ENCODE assay signal across 25 cellular contexts in genomic region chr1:210170220-210170619, GRCh38.
DNase-seq lines count a peak whose midpoint lies in the region; ATAC-seq, FAIRE-seq and TF ChIP-seq lines count a peak whose summit lies in the region.
"Had no signal": no experiment of that assay in that cellular context is flagged by ENCODE, and none has a peak within 500 bp of the region (broad histone marks: within the 10 kb centered on the region; RNA-seq: fewer than 3 reads in every experiment).

No MANE protein-coding gene starts in this region.

- H4K20me1 ChIP-seq in HepG2 (ENCODE audit: insufficient read depth, low read length) (no peaks in the 10 kb centered on the region), IMR-90 (ENCODE audit: insufficient read depth, low read length) (no peaks in the 10 kb centered on the region; the same call in 1 of the 2 replicates), endothelial cell of umbilical vein (replicated peaks; ENCODE audit: control insufficient read depth, extremely low read depth, insufficient read depth, low read length) (no peaks in the 10 kb centered on the region)
- H4K20me1 ChIP-seq: BLaER1 had no signal

- FAIRE-seq in HepG2 (lab: Jason Lieb, UNC) (no peak), endothelial cell of umbilical vein (lab: Jason Lieb, UNC) (peak; percentile 35), small intestine (lab: Jason Lieb, UNC) (peak; percentile 19)
- FAIRE-seq: GM12878 had no signal

- H2BK120ac ChIP-seq in IMR-90 (ENCODE audit: low read depth, low read length): no peak overlapping the region

- no peak overlapping the region for H2BK5ac ChIP-seq in IMR-90 (ENCODE audit: low read depth, low read length, poor library complexity, severe bottlenecking)

- no peak overlapping the region for H4K5ac ChIP-seq in IMR-90 (ENCODE audit: low read depth, low read length)

- no peak overlapping the region for H2BK15ac ChIP-seq in IMR-90 (ENCODE audit: low read depth, low read length)

- no peak overlapping the region for H3K27ac ChIP-seq in HepG2 (ENCODE audit: extremely low read length, insufficient read depth, low read length)
- no peak overlapping the region for H3K27ac ChIP-seq in right lobe of liver
- no peak overlapping the region for H3K27ac ChIP-seq in IMR-90 (ENCODE audit: insufficient read depth, low read length)
- no peak overlapping the region for H3K27ac ChIP-seq in endothelial cell of umbilical vein (ENCODE audit: insufficient read depth, low read depth, low read length)
- H3K27ac ChIP-seq in small intestine (ENCODE audit: low read depth in 1 of 2, low read length in 1 of 2): no peak overlapping the region
- H3K27ac ChIP-seq: 22Rv1, BLaER1 had no signal

- no peak overlapping the region for H2AK5ac ChIP-seq in IMR-90 (ENCODE audit: low read depth, low read length)

- CTCF ChIA-PET in HepG2 (lab: Yijun Ruan, JAX; ENCODE audit: low intra/inter-chr PET ratio, low total read pairs) (no interaction called here), IMR-90 (lab: Yijun Ruan, JAX) (no interaction called here), endothelial cell of umbilical vein (lab: Charles Lee) (no interaction called here)

- DNase-seq in HepG2 (ENCODE audit: low spot score) (no peak), right lobe of liver (no peak), IMR-90 (no peak), endothelial cell of umbilical vein (ENCODE audit: low read depth, low spot score) (no peak), small intestine (no peak), SHP77 treated with DMSO at 0.1 percent for 48 hours (lab: John Stamatoyannopoulos, UW) (no peak), posterior vena cava (ENCODE audit: low spot score) (no peak)
- DNase-seq in stimulated activated CD4-positive, alpha-beta T cell treated with anti-CD3 and anti-CD28 coated beads, Interleukin-4, amount 100 ng/mL, for 4 hours: no peak
- DNase-seq: ACHN; BE2C; C1 segment of cervical spinal cord; CD4-positive, alpha-beta memory T cell; CD4-positive, CD25-positive, alpha-beta regulatory T cell; CD8-positive, alpha-beta memory T cell; COR-L47; DMS 273 treated with DMSO at 0.1 percent for 48 hours; DMS153; DMS53; DMS79; DND-41; EL; GDM1 had no signal

- H3K4ac ChIP-seq in IMR-90 (ENCODE audit: low read depth, low read length): no peak overlapping the region

- no peak overlapping the region for H4K91ac ChIP-seq in IMR-90 (ENCODE audit: insufficient read depth, low read depth, low read length)

- H3K14ac ChIP-seq in IMR-90 (replicated peaks; ENCODE audit: low read depth, low read length): no peak overlapping the region

- intact Hi-C loops in HepG2 (cut with micrococcal nuclease; ENCODE audit: unreplicated experiment) (no loop called here), right lobe of liver (cut with DNase I) (no loop called here), IMR-90 (cut with micrococcal nuclease) (no loop called here), endothelial cell of umbilical vein (cut with micrococcal nuclease) (no loop called here), posterior vena cava (cut with DNase I) (no loop called here)

- POLR2A ChIA-PET in HepG2 (lab: Yijun Ruan, JAX) (no interaction called here), IMR-90 (lab: Charles Lee; ENCODE audit: unreplicated experiment) (no interaction called here), endothelial cell of umbilical vein (lab: Charles Lee) (no interaction called here)

- TF ChIP-seq RAD21 in HepG2 (CRISPR knock-in tag; IDR thresholded peaks at IDR 0.05): no peak
- no peak for TF ChIP-seq RAD21 in IMR-90 (IDR thresholded peaks at IDR 0.05; ENCODE audit: low read length)

- H2BK20ac ChIP-seq in IMR-90 (ENCODE audit: low read depth, low read length): no peak overlapping the region

- H3K79me1 ChIP-seq in IMR-90 (ENCODE audit: low read depth in 1 of 2, low read length in 2 of 2): no peaks in the 10 kb centered on the region

- TF ChIP-seq CTCF in HepG2 (CRISPR knock-in tag; IDR thresholded peaks at IDR 0.05) (no peak), right lobe of liver (IDR thresholded peaks at IDR 0.05) (no peak), IMR-90 (conservative IDR thresholded peaks at IDR 0.05; ENCODE audit: low read depth, low read length) (no peak), endothelial cell of umbilical vein (IDR thresholded peaks at IDR 0.05; ENCODE audit: extremely low read depth in 1 of 2, insufficient read depth in 1 of 2, low read depth in 1 of 2, low read length in 2 of 2) (no peak)

- no peak overlapping the region for H2AFZ ChIP-seq in HepG2 (ENCODE audit: low read length)
- no peak overlapping the region for H2AFZ ChIP-seq in IMR-90 (replicated peaks; ENCODE audit: low read length, poor library complexity)
- H2AFZ ChIP-seq in endothelial cell of umbilical vein (ENCODE audit: low read depth, low read length): no peak overlapping the region

- H3K4me2 ChIP-seq in HepG2 (ENCODE audit: low read depth, low read length) (no peak overlapping the region), IMR-90 (ENCODE audit: low read depth, low read length) (no peak overlapping the region), endothelial cell of umbilical vein (ENCODE audit: insufficient read depth, low read length) (no peak overlapping the region)
- H3K4me2 ChIP-seq: BLaER1 had no signal

- ATAC-seq in HepG2 (no peak), right lobe of liver (no peak), IMR-90 (ENCODE audit: low read depth) (no peak)
- ATAC-seq: GM12878 had no signal

- H3K9me3 ChIP-seq in HepG2 (ENCODE audit: low read length): no peaks in the 10 kb centered on the region
- H3K9me3 ChIP-seq in right lobe of liver: no peaks in the 10 kb centered on the region
- no peaks in the 10 kb centered on the region for H3K9me3 ChIP-seq in IMR-90 (ENCODE audit: control insufficient read depth, insufficient read depth, low read length)
- no peaks in the 10 kb centered on the region for H3K9me3 ChIP-seq in endothelial cell of umbilical vein (replicated peaks; ENCODE audit: control insufficient read depth, insufficient read depth, low read length)
- H3K9me3 ChIP-seq in small intestine (ENCODE audit: control insufficient read depth, low read depth): no peaks in the 10 kb centered on the region
- H3K9me3 ChIP-seq: BE2C, BLaER1 had no signal

- H4K8ac ChIP-seq in IMR-90 (ENCODE audit: low read depth in 2 of 2, low read length in 2 of 2): no peak overlapping the region

- no peak overlapping the region for H3K18ac ChIP-seq in IMR-90 (ENCODE audit: low read depth, low read length)

- H3K9ac ChIP-seq in HepG2 (ENCODE audit: insufficient read depth, low read depth, low read length) (no peak overlapping the region), IMR-90 (ENCODE audit: low read depth, low read length) (no peak overlapping the region), endothelial cell of umbilical vein (replicated peaks; ENCODE audit: extremely low read depth, insufficient read depth, low read length) (no peak overlapping the region)
- H3K9ac ChIP-seq: BLaER1 had no signal

- H3K4me3 ChIP-seq in HepG2 (replicated peaks in 1 of 3; ENCODE audit: insufficient read depth in 1 of 3, low read depth in 2 of 3, low read length in 3 of 3): no peak overlapping the region
- H3K4me3 ChIP-seq in right lobe of liver: no peak overlapping the region
- no peak overlapping the region for H3K4me3 ChIP-seq in IMR-90 (ENCODE audit: insufficient read depth, low read depth, low read length)
- H3K4me3 ChIP-seq in endothelial cell of umbilical vein (replicated peaks in 1 of 3; ENCODE audit: insufficient read depth in 1 of 3, low read depth in 1 of 3, low read length in 3 of 3): no peak overlapping the region
- H3K4me3 ChIP-seq in small intestine (ENCODE audit: low read depth in 1 of 2, low read length in 2 of 2): no peak overlapping the region
- H3K4me3 ChIP-seq: BLaER1, GM12878 had no signal

- no peak for TF ChIP-seq EP300 in HepG2 (IDR thresholded peaks at IDR 0.05; ENCODE audit: low read depth in 2 of 2, low read length in 2 of 2)
- no peak for TF ChIP-seq EP300 in HepG2 (CRISPR knock-in tag; IDR thresholded peaks at IDR 0.05; ENCODE audit: borderline replicate concordance)

- H3K56ac ChIP-seq in IMR-90 (ENCODE audit: extremely low read depth, insufficient read depth, low read length): no peak overlapping the region

- in situ Hi-C loops in HepG2 (cut with HindIII; ENCODE audit: extremely low pct_ligation_motif_present, low pct_unique_long_range_greater_than_20kb) (no loop called here), IMR-90 (cut with MboI; ENCODE audit: low sequenced_read_pairs) (no loop called here)

- H3K79me2 ChIP-seq in HepG2 (ENCODE audit: insufficient read depth, low read length): no peaks in the 10 kb centered on the region
- H3K79me2 ChIP-seq in endothelial cell of umbilical vein (ENCODE audit: control insufficient read depth, insufficient read depth, low read length): no peaks in the 10 kb centered on the region

- H3K27me3 ChIP-seq in HepG2 (ENCODE audit: control insufficient read depth in 1 of 2, insufficient read depth in 2 of 2, low read length in 2 of 2) (peaks cover 0 to 8% of the 10 kb centered on the region in 2 experiments; a peak in 1 of 5 replicates), right lobe of liver (peaks cover 0 to 5% of the 10 kb centered on the region in 2 donors), IMR-90 (ENCODE audit: control insufficient read depth, insufficient read depth, low read length) (peaks cover 5% of the 10 kb centered on the region), endothelial cell of umbilical vein (ENCODE audit: control insufficient read depth in 2 of 2, insufficient read depth in 2 of 2, low read length in 2 of 2) (no peaks in the 10 kb centered on the region), small intestine (ENCODE audit: control insufficient read depth in 2 of 2, insufficient read depth in 2 of 2, low read length in 2 of 2) (no peaks in the 10 kb centered on the region)
- H3K27me3 ChIP-seq: BE2C, BLaER1 had no signal

- H3K36me3 ChIP-seq in HepG2 (replicated peaks in 1 of 2; ENCODE audit: control insufficient read depth in 1 of 2, insufficient read depth in 2 of 2, low read length in 2 of 2) (no peaks in the 10 kb centered on the region), right lobe of liver (no peaks in the 10 kb centered on the region), IMR-90 (ENCODE audit: control insufficient read depth, insufficient read depth, low read length) (no peaks in the 10 kb centered on the region), endothelial cell of umbilical vein (ENCODE audit: control insufficient read depth in 2 of 2, extremely low read depth in 1 of 2, insufficient read depth in 2 of 2, low read length in 2 of 2) (no peaks in the 10 kb centered on the region), small intestine (ENCODE audit: control insufficient read depth in 2 of 2, insufficient read depth in 2 of 2, low read length in 2 of 2) (no peaks in the 10 kb centered on the region)
- H3K36me3 ChIP-seq: BE2C, BLaER1 had no signal

- TF ChIP-seq POLR2A in HepG2 (IDR thresholded peaks at IDR 0.05; ENCODE audit: insufficient read depth in 1 of 2, low read depth in 2 of 2, low read length in 2 of 2) (no peak), right lobe of liver (IDR thresholded peaks at IDR 0.05) (no peak), IMR-90 (IDR thresholded peaks at IDR 0.05; ENCODE audit: low read depth, low read length) (no peak), endothelial cell of umbilical vein (IDR thresholded peaks at IDR 0.05; ENCODE audit: low read depth, low read length) (no peak)

- no peak overlapping the region for H2AK9ac ChIP-seq in IMR-90 (replicated peaks; ENCODE audit: low read depth, low read length, poor library complexity)

- H3K4me1 ChIP-seq in HepG2 (ENCODE audit: insufficient read depth, low read length) (no peaks in the 10 kb centered on the region), right lobe of liver (no peaks in the 10 kb centered on the region), IMR-90 (ENCODE audit: control insufficient read depth, insufficient read depth, low read length) (no peaks in the 10 kb centered on the region), endothelial cell of umbilical vein (ENCODE audit: control insufficient read depth, extremely low read depth, insufficient read depth, low read length) (no peaks in the 10 kb centered on the region), small intestine (ENCODE audit: control insufficient read depth in 2 of 2, insufficient read depth in 1 of 2, low read depth in 1 of 2, low read length in 1 of 2) (no peaks in the 10 kb centered on the region)
- H3K4me1 ChIP-seq: BE2C, BLaER1 had no signal

- no peak overlapping the region for H3K23ac ChIP-seq in IMR-90 (ENCODE audit: low read depth, low read length)

- dilution Hi-C loops in IMR-90 (cut with HindIII; ENCODE audit: low sequenced_read_pairs, unreplicated experiment): no loop called here
- dilution Hi-C loops in endothelial cell of umbilical vein (cut with MboI; ENCODE audit: extremely low pct_ligation_motif_present, low sequenced_read_pairs): no loop called here

- 19% methylated on average over 7 of the region's 7 CpGs for WGBS in HepG2 (ENCODE audit: low lambda C conversion rate)
- 49% methylated on average over 7 of the region's 7 CpGs for WGBS in right lobe of liver (ENCODE audit: insufficient coverage, low coverage, low lambda C conversion rate, missing lambda C conversion rate)
- no CpG with 5 or more reads among the region's 7 CpGs for WGBS in IMR-90 (ENCODE audit: extremely low coverage in 2 of 2, insufficient read length in 1 of 2), 2 experiments
- WGBS in small intestine, 3 donors: 61 to 89% (median 82%) methylated on average over 7 of the region's 7 CpGs

- H3K9me1 ChIP-seq in IMR-90 (ENCODE audit: insufficient read depth, low read length) (no peaks in the 10 kb centered on the region), endothelial cell of umbilical vein (replicated peaks; ENCODE audit: control insufficient read depth, extremely low read depth, insufficient read depth, low read length) (no peaks in the 10 kb centered on the region)

- no TSS peak for BruUV-seq in HepG2 (replicated peaks; lab: Mats Ljungman, UMichigan)
- no TSS peak for BruUV-seq in IMR-90 (replicated peaks; lab: Mats Ljungman, UMichigan)
- BruUV-seq in endothelial cell of umbilical vein (replicated peaks; lab: Mats Ljungman, UMichigan): no TSS peak
